14 cellular contexts compared by ENCODE assay signal in genomic region chr14:64324461-64325255, GRCh38. TPM values are rescaled to one million over a fixed set of nuclear protein-coding genes. Genes with fewer than 3 reads are reported as not detected.
DNase-seq lines count a peak whose midpoint lies in the region; ATAC-seq and TF ChIP-seq lines count a peak whose summit lies in the region.
"Had no signal": no experiment of that assay in that cellular context is flagged by ENCODE, and none has a peak within 500 bp of the region (broad histone marks: within the 10 kb centered on the region; RNA-seq: fewer than 3 reads in every experiment).

No MANE protein-coding gene starts in this region.

- H3K27ac ChIP-seq in foreskin keratinocyte (no peak overlapping the region), spleen (no peak overlapping the region)
- H3K27ac ChIP-seq: sigmoid colon, upper lobe of right lung had no signal

- H3K36me3 Mint-ChIP-seq in HFFc6 (ENCODE audit: low read depth): no peaks in the 10 kb centered on the region
- H3K36me3 Mint-ChIP-seq: CD8-positive, alpha-beta T cell; naive B cell had no signal

- H3K27me3 Mint-ChIP-seq in HFFc6 (ENCODE audit: insufficient read depth): no peaks in the 10 kb centered on the region; the same call in 1 of the 2 replicates

- WGBS in spleen, 5 donors: 40 to 59% (median 54%) methylated on average over 2 of the region's 2 CpGs

- intact Hi-C loops in spleen (cut with DNase I; ENCODE audit: low total_unique reads): no loop called here

- peaks cover 13% of the 10 kb centered on the region for H3K4me1 ChIP-seq in foreskin keratinocyte
- H3K4me1 ChIP-seq in spleen: no peaks in the 10 kb centered on the region
- H3K4me1 ChIP-seq: sigmoid colon, upper lobe of right lung had no signal

- H3K9me3 ChIP-seq in spleen: no peaks in the 10 kb centered on the region
- H3K9me3 ChIP-seq: sigmoid colon, upper lobe of right lung had no signal

- peaks cover 13% of the 10 kb centered on the region for H3K4me1 Mint-ChIP-seq in HFFc6 (ENCODE audit: low read depth)
- H3K4me1 Mint-ChIP-seq: activated naive CD8-positive, alpha-beta T cell treated with anti-CD3 and anti-CD28 coated beads, Interleukin-2, amount 10 ng/mL, durations not matched to agents 7 days and 5 days; naive B cell had no signal

- DNase-seq in AG20443 (ENCODE audit: low spot score) (peak; percentile 24), HFFc6 (peak; percentile 12), foreskin keratinocyte (peak; percentile 13 to 37), GOT3 (lab: John Stamatoyannopoulos, UW) (no peak), G401 (ENCODE audit: low spot score) (no peak), spleen (no peak)
- DNase-seq: activated naive CD8-positive, alpha-beta T cell treated with anti-CD3 and anti-CD28 coated beads, Interleukin-2, amount 10 ng/mL, durations not matched to agents 7 days and 5 days; CD8-positive, alpha-beta T cell; naive B cell; sigmoid colon; T1000; upper lobe of right lung had no signal

- H3K27me3 ChIP-seq in foreskin keratinocyte (no peaks in the 10 kb centered on the region), spleen (replicated peaks in 1 of 7) (no peaks in the 10 kb centered on the region)
- H3K27me3 ChIP-seq: sigmoid colon had no signal

- no peak for TF ChIP-seq CTCF in HFFc6 (IDR thresholded peaks at IDR 0.05)
- TF ChIP-seq CTCF in foreskin keratinocyte (conservative IDR thresholded peaks at IDR 0.05): no peak
- TF ChIP-seq CTCF in spleen (IDR thresholded peaks at IDR 0.05 in 8 of 11, conservative IDR thresholded peaks at IDR 0.05 in 3 of 11): no peak

- TF ChIP-seq POLR2A in spleen (IDR thresholded peaks at IDR 0.05): no peak

- in situ Hi-C loops in G401 (cut with HindIII; ENCODE audit: low sequenced_read_pairs): no loop called here

- no peak overlapping the region for H3K4me3 Mint-ChIP-seq in HFFc6
- H3K4me3 Mint-ChIP-seq: activated naive CD8-positive, alpha-beta T cell treated with anti-CD3 and anti-CD28 coated beads, Interleukin-2, amount 10 ng/mL, durations not matched to agents 7 days and 5 days; CD8-positive, alpha-beta T cell; naive B cell had no signal

- no peak overlapping the region for H3K4me3 ChIP-seq in spleen
- H3K4me3 ChIP-seq: sigmoid colon, upper lobe of right lung had no signal

- peak; percentile 51; the same call in 1 of the 3 replicates for ATAC-seq in SK-N-SH treated with all-trans-retinoic acid at 6 μM for 48 hours
- ATAC-seq in foreskin keratinocyte: peak; percentile 44
- no peak for ATAC-seq in HG02938 (IDR thresholded peaks at IDR 0.05; ENCODE audit: unreplicated experiment)
- ATAC-seq: CD8-positive, alpha-beta T cell; upper lobe of right lung had no signal

- H3K27ac Mint-ChIP-seq in HFFc6: no peak overlapping the region
- H3K27ac Mint-ChIP-seq: activated naive CD8-positive, alpha-beta T cell treated with anti-CD3 and anti-CD28 coated beads, Interleukin-2, amount 10 ng/mL, durations not matched to agents 7 days and 5 days; CD8-positive, alpha-beta T cell had no signal

- H3K36me3 ChIP-seq in spleen: no peaks in the 10 kb centered on the region
- H3K36me3 ChIP-seq: sigmoid colon, upper lobe of right lung had no signal

- H3K9me3 Mint-ChIP-seq in HFFc6: no peaks in the 10 kb centered on the region
- H3K9me3 Mint-ChIP-seq: activated naive CD8-positive, alpha-beta T cell treated with anti-CD3 and anti-CD28 coated beads, Interleukin-2, amount 10 ng/mL, durations not matched to agents 7 days and 5 days; CD8-positive, alpha-beta T cell had no signal

TF ChIP-seq in SK-N-SH treated with all-trans-retinoic acid at 6 μM for 48 hours, 23 proteins besides CTCF, POLR2A, EP300 and RAD21:
- no peak for TF ChIP-seq TSHZ2 (CRISPR knock-in tag; IDR thresholded peaks at IDR 0.05)
- no peak for TF ChIP-seq ARNTL (CRISPR knock-in tag; IDR thresholded peaks at IDR 0.05; ENCODE audit: borderline replicate concordance, low read depth)
- no peak for TF ChIP-seq ZFP30 (CRISPR knock-in tag; IDR thresholded peaks at IDR 0.05)
- no peak for TF ChIP-seq RARB (CRISPR knock-in tag; IDR thresholded peaks at IDR 0.05)
- no peak for TF ChIP-seq CSRNP3 (CRISPR knock-in tag; IDR thresholded peaks at IDR 0.05)
- TF ChIP-seq POU6F1 (CRISPR knock-in tag; IDR thresholded peaks at IDR 0.05; ENCODE audit: borderline replicate concordance, low read depth): no peak
- TF ChIP-seq ZC3H10 (CRISPR knock-in tag; IDR thresholded peaks at IDR 0.05): no peak
- no peak for TF ChIP-seq ZNF70 (CRISPR knock-in tag; IDR thresholded peaks at IDR 0.05)
- TF ChIP-seq ZNF8 (CRISPR knock-in tag; IDR thresholded peaks at IDR 0.05): no peak
- no peak for TF ChIP-seq ISL1 (CRISPR knock-in tag; IDR thresholded peaks at IDR 0.05)

RNA-seq across cellular contexts. Expression of gene ESR2, which starts 30.5 kb away (rescaled TPM):
- total RNA-seq in HFFc6 (2021; fragmentation: NEBNext Ultra II Directional; extraction: Animal tissue kit (Norgen Biotek cat#: 25700)): not detected
- total RNA-seq in foreskin keratinocyte: 0.04 and 0.10 TPM in 2 replicates
- not detected in 2 replicates for polyA plus RNA-seq in foreskin keratinocyte
- not detected in 2 replicates for total RNA-seq in G401 (2014; rRNA removed; shearing (Covaris generic))
- total RNA-seq in spleen: 1 to 10 TPM; 3.1 to 9.0 (median 5.4) TPM
- polyA plus RNA-seq in spleen: 1 to 10 TPM in 2 of 3 donors, under 1 TPM in 1; 0.93 to 1.4 (median 1.3) TPM

Comparison
In these comparisons a context has a peak if more than half of its experiments do, and no peak if none do; other contexts are left out.
1. DNase-seq: peak in AG20443 (single experiment), HFFc6 (single experiment) and foreskin keratinocyte (2 of 2); none in GOT3 (single experiment), G401 (single experiment) and spleen (single experiment).